Comparison of ENCODE assay signal across 11 cellular contexts in genomic region chr14:44898547-44898946, GRCh38.
A peak's percentile ranks its signal among the peaks of the same experiment; 100 is the strongest.
DNase-seq lines count a peak whose midpoint lies in the region; ATAC-seq and TF ChIP-seq lines count a peak whose summit lies in the region.
"Had no signal": no experiment of that assay in that cellular context is flagged by ENCODE, and none has a peak within 500 bp of the region (broad histone marks: within the 10 kb centered on the region; RNA-seq: fewer than 3 reads in every experiment).

No MANE protein-coding gene starts in this region.

- no peak overlapping the region for H3K4me3 ChIP-seq in H7 (ENCODE audit: insufficient read depth, low read depth, low read length)

- no peaks in the 10 kb centered on the region for H3K27me3 Mint-ChIP-seq in activated CD8-positive, alpha-beta T cell treated with anti-CD3 and anti-CD28 coated beads for 36 hours

- H3K4me1 Mint-ChIP-seq in activated CD8-positive, alpha-beta T cell treated with anti-CD3 and anti-CD28 coated beads for 36 hours (ENCODE audit: low read depth) = peaks cover 11% of the 10 kb centered on the region
- peaks cover 11% of the 10 kb centered on the region for H3K4me1 Mint-ChIP-seq in stimulated activated effector memory CD8-positive, alpha-beta T cell treated with anti-CD3 and anti-CD28 coated beads, Interleukin-12 subunit alpha, Interleukin-12 subunit beta, amount 100 ng/mL, for 72 hours

- H3K27ac Mint-ChIP-seq in activated CD8-positive, alpha-beta T cell treated with anti-CD3 and anti-CD28 coated beads for 36 hours = no peak overlapping the region
- H3K27ac Mint-ChIP-seq in stimulated activated effector memory CD8-positive, alpha-beta T cell treated with anti-CD3 and anti-CD28 coated beads, Interleukin-12 subunit alpha, Interleukin-12 subunit beta, amount 100 ng/mL, for 72 hours = peak overlapping the region; percentile 95

- H3K36me3 ChIP-seq in H7 (replicated peaks; ENCODE audit: control insufficient read depth, insufficient read depth, low read length) = no peaks in the 10 kb centered on the region

- CTCF ChIA-PET in activated CD8-positive, alpha-beta T cell treated with anti-CD3 and anti-CD28 coated beads for 36 hours (lab: Charles Lee) = no interaction called here

- DNase-seq in NCI-H2227 (lab: John Stamatoyannopoulos, UW; ENCODE audit: unreplicated experiment) = peak; percentile 9
- DNase-seq in NCI-H2227 treated with DMSO at 0.1 percent for 48 hours (lab: John Stamatoyannopoulos, UW) = no peak
- DNase-seq in activated CD8-positive, alpha-beta T cell treated with anti-CD3 and anti-CD28 coated beads for 36 hours = no peak
- DNase-seq in left ventricle myocardium superior = no peak
- no peak for DNase-seq in stimulated activated effector memory CD8-positive, alpha-beta T cell treated with anti-CD3 and anti-CD28 coated beads, Interleukin-12 subunit alpha, Interleukin-12 subunit beta, amount 100 ng/mL, for 72 hours (ENCODE audit: low spot score in 2 of 2)
- DNase-seq in H7 = no peak
- no peak for DNase-seq in GOT3 (lab: John Stamatoyannopoulos, UW)
- DNase-seq: ACHN, foreskin melanocyte, RPMI8226 had no signal

- H3K4me3 Mint-ChIP-seq in activated CD8-positive, alpha-beta T cell treated with anti-CD3 and anti-CD28 coated beads for 36 hours = peak overlapping the region; percentile 82
- peak overlapping the region; percentile 80 for H3K4me3 Mint-ChIP-seq in stimulated activated effector memory CD8-positive, alpha-beta T cell treated with anti-CD3 and anti-CD28 coated beads, Interleukin-12 subunit alpha, Interleukin-12 subunit beta, amount 100 ng/mL, for 72 hours

- peaks cover 3% of the 10 kb centered on the region for H3K9me3 Mint-ChIP-seq in activated CD8-positive, alpha-beta T cell treated with anti-CD3 and anti-CD28 coated beads for 36 hours
- H3K9me3 Mint-ChIP-seq in stimulated activated effector memory CD8-positive, alpha-beta T cell treated with anti-CD3 and anti-CD28 coated beads, Interleukin-12 subunit alpha, Interleukin-12 subunit beta, amount 100 ng/mL, for 72 hours = no peaks in the 10 kb centered on the region

- no peak for TF ChIP-seq CTCF in activated CD8-positive, alpha-beta T cell treated with anti-CD3 and anti-CD28 coated beads for 36 hours (IDR thresholded peaks at IDR 0.05)

- intact Hi-C loops in activated CD8-positive, alpha-beta T cell treated with anti-CD3 and anti-CD28 coated beads for 36 hours (cut with micrococcal nuclease) = loop anchor here (5.0 to 10.0 kb wide), 3 partner anchors 186 to 356 kb away; partner anchors contain the start of genes FKBP3, MIS18BP1 and PRPF39
- intact Hi-C loops in left ventricle myocardium superior (cut with micrococcal nuclease) = no loop called here

- H3K36me3 Mint-ChIP-seq in activated CD8-positive, alpha-beta T cell treated with anti-CD3 and anti-CD28 coated beads for 36 hours (ENCODE audit: low read depth) = no peaks in the 10 kb centered on the region
- peaks cover 15% of the 10 kb centered on the region for H3K36me3 Mint-ChIP-seq in stimulated activated effector memory CD8-positive, alpha-beta T cell treated with anti-CD3 and anti-CD28 coated beads, Interleukin-12 subunit alpha, Interleukin-12 subunit beta, amount 100 ng/mL, for 72 hours

- H3K27me3 ChIP-seq in H7 (ENCODE audit: control insufficient read depth, insufficient read depth, low read length) = no peaks in the 10 kb centered on the region

- no peak for ATAC-seq in activated CD8-positive, alpha-beta T cell treated with anti-CD3 and anti-CD28 coated beads for 36 hours
- ATAC-seq in left ventricle myocardium superior = peak; percentile 26
- ATAC-seq in stimulated activated effector memory CD8-positive, alpha-beta T cell treated with anti-CD3 and anti-CD28 coated beads, Interleukin-12 subunit alpha, Interleukin-12 subunit beta, amount 100 ng/mL, for 72 hours = no peak
- ATAC-seq in HG03469 (IDR thresholded peaks at IDR 0.05; ENCODE audit: unreplicated experiment) = no peak

- POLR2A ChIA-PET in activated CD8-positive, alpha-beta T cell treated with anti-CD3 and anti-CD28 coated beads for 36 hours (lab: Charles Lee) = no interaction called here
